Comparison of ENCODE assay signal across 1 cellular context in genomic region chr15:74598126-74598842, GRCh38.
TF ChIP-seq lines count a peak whose summit lies in the region.

No MANE protein-coding gene starts in this region.

TF ChIP-seq in HepG2, 621 proteins besides CTCF, POLR2A, EP300 and RAD21 (continued from another document and continues in another):
- TF ChIP-seq ZNF687 (CRISPR knock-in tag; IDR thresholded peaks at IDR 0.05) (peak; percentile 98), NR2F1 (CRISPR knock-in tag; IDR thresholded peaks at IDR 0.05) (peak; percentile 52 to 64; a peak in 2 of 4 replicates), ZBTB37 (CRISPR knock-in tag; IDR thresholded peaks at IDR 0.05) (no peak), ZBTB10 (CRISPR knock-in tag; IDR thresholded peaks at IDR 0.05; ENCODE audit: borderline replicate concordance) (peak; percentile 75; the same call in 1 of the 2 replicates), FOXM1 (CRISPR knock-in tag; IDR thresholded peaks at IDR 0.05) (no peak), ZFY (CRISPR knock-in tag; IDR thresholded peaks at IDR 0.05) (peak; percentile 69), ZNF614 (CRISPR knock-in tag; IDR thresholded peaks at IDR 0.05; ENCODE audit: borderline replicate concordance) (peak; percentile 70; the same call in 1 of the 2 replicates), ZGPAT (CRISPR knock-in tag; IDR thresholded peaks at IDR 0.05) (peak; percentile 85), RXRA (CRISPR knock-in tag; IDR thresholded peaks at IDR 0.05) (peak; percentile 99), THAP9 (CRISPR knock-in tag; IDR thresholded peaks at IDR 0.05; ENCODE audit: borderline replicate concordance) (0 out of 2 replicates have a peak, but pooled peaks have one; percentile 25), ZNF101 (CRISPR knock-in tag; IDR thresholded peaks at IDR 0.05; ENCODE audit: borderline replicate concordance, low read depth) (no peak), SP1 (IDR thresholded peaks at IDR 0.05) (no peak), SP1 (CRISPR knock-in tag; IDR thresholded peaks at IDR 0.05) (peak; percentile 74), ZEB1 (IDR thresholded peaks at IDR 0.05; ENCODE audit: insufficient replicate concordance, low read depth) (no peak), ZBTB1 (CRISPR knock-in tag; IDR thresholded peaks at IDR 0.05; ENCODE audit: borderline replicate concordance) (no peak), RNF219 (CRISPR knock-in tag; IDR thresholded peaks at IDR 0.05) (no peak), ZSCAN29 (CRISPR knock-in tag; conservative IDR thresholded peaks at IDR 0.05) (no peak), MXD3 (CRISPR knock-in tag; IDR thresholded peaks at IDR 0.05) (peak; percentile 54; the same call in 1 of the 2 replicates), ZBTB14 (CRISPR knock-in tag; IDR thresholded peaks at IDR 0.05) (no peak), PTBP1 (IDR thresholded peaks at IDR 0.05; ENCODE audit: low read depth, low read length, poor library complexity, severe bottlenecking) (no peak), PRPF4 (IDR thresholded peaks at IDR 0.05; ENCODE audit: low read depth, low read length, poor library complexity, severe bottlenecking) (no peak), ZNF691 (CRISPR knock-in tag; IDR thresholded peaks at IDR 0.05; ENCODE audit: borderline replicate concordance, low read depth) (no peak), ZNF770 (CRISPR knock-in tag; IDR thresholded peaks at IDR 0.05) (no peak), FOSL1 (CRISPR knock-in tag; IDR thresholded peaks at IDR 0.05; ENCODE audit: borderline replicate concordance) (no peak), NFKBIZ (CRISPR knock-in tag; IDR thresholded peaks at IDR 0.05) (0 out of 2 replicates have a peak, but pooled peaks have one; percentile 63), ZNF543 (CRISPR knock-in tag; IDR thresholded peaks at IDR 0.05) (no peak), ZNF503 (CRISPR knock-in tag; IDR thresholded peaks at IDR 0.05) (no peak), ZNF629 (CRISPR knock-in tag; conservative IDR thresholded peaks at IDR 0.05) (no peak), ZNF562 (CRISPR knock-in tag; IDR thresholded peaks at IDR 0.05; ENCODE audit: borderline replicate concordance) (no peak), ZNF572 (CRISPR knock-in tag; IDR thresholded peaks at IDR 0.05) (peak; percentile 66; the same call in 1 of the 2 replicates), SRY (CRISPR knock-in tag; IDR thresholded peaks at IDR 0.05) (0 out of 2 replicates have a peak, but pooled peaks have one; percentile 59), ZNF792 (CRISPR knock-in tag; IDR thresholded peaks at IDR 0.05) (peak; percentile 89), BCL6 (CRISPR knock-in tag; IDR thresholded peaks at IDR 0.05) (peak; percentile 69), RXRB (CRISPR knock-in tag; IDR thresholded peaks at IDR 0.05; ENCODE audit: borderline replicate concordance) (peak; percentile 93), POGZ (CRISPR knock-in tag; IDR thresholded peaks at IDR 0.05) (peak; percentile 60)
